17 cellular contexts compared by ENCODE assay signal in the genomic region with DNA sequence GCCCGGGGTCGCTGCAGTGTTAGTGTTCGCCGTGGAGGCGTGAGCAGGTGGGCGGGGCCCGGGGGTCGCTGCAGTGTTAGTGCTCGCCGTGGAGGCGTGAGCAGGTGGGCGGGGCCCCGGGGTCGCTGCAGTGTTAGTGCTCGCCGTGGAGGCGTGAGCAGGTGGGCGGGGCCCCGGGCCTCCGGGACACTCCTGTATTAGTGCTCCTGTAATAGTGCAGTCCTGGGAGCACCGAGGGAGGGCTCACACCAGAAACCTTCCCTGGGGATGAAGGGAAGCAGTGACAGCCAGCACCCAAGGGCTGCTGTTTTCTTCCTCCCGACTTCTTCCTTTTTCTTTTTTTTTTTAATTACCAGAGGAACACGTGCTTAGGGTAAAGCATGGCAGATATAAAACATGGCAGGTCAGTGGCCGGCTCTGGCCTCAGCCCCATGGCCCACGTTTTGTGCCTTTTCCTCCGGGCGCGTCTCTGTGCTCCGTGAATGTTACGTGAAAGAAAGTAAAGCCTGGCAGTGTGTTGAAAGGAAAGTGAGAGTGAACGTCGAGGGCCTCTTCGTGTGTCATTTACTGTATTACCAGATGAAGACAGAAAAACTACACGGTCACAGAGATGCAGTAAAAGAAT. TPM values are rescaled to one million over a fixed set of nuclear protein-coding genes. Genes with fewer than 3 reads are reported as not detected.
A peak's percentile ranks its signal among the peaks of the same experiment; 100 is the strongest.
DNase-seq lines count a peak whose midpoint lies in the region; ATAC-seq, FAIRE-seq and TF ChIP-seq lines count a peak whose summit lies in the region.
"Had no signal": no experiment of that assay in that cellular context is flagged by ENCODE, and none has a peak within 500 bp of the region (broad histone marks: within the 10 kb centered on the region; RNA-seq: fewer than 3 reads in every experiment).

No MANE protein-coding gene starts in this region.

- no peak overlapping the region for H2BK15ac ChIP-seq in IMR-90 (ENCODE audit: low read depth, low read length)

- no peak overlapping the region for H3K14ac ChIP-seq in IMR-90 (replicated peaks; ENCODE audit: low read depth, low read length)

- TF ChIP-seq CTCF in IMR-90 (conservative IDR thresholded peaks at IDR 0.05; ENCODE audit: low read depth, low read length), result no peak
- no peak for TF ChIP-seq CTCF in kidney (IDR thresholded peaks at IDR 0.05; ENCODE audit: borderline replicate concordance, extremely low read depth, insufficient read depth)

- H3K79me1 ChIP-seq in IMR-90 (ENCODE audit: low read depth in 1 of 2, low read length in 2 of 2), result peaks cover 21 to 55% of the 10 kb centered on the region in 2 experiments

- intact Hi-C loops in right cardiac atrium (cut with DNase I) (no loop called here), cardiac septum (cut with DNase I) (no loop called here), IMR-90 (cut with micrococcal nuclease) (no loop called here), kidney (cut with DNase I) (no loop called here)

- dilution Hi-C loops in IMR-90 (cut with HindIII; ENCODE audit: low sequenced_read_pairs, unreplicated experiment), result no loop called here

- H4K5ac ChIP-seq in IMR-90 (ENCODE audit: low read depth, low read length), result no peak overlapping the region

- peaks cover 42% of the 10 kb centered on the region for H3K36me3 ChIP-seq in IMR-90 (ENCODE audit: control insufficient read depth, insufficient read depth, low read length)
- peaks cover 4 to 6% of the 10 kb centered on the region in 2 donors for H3K36me3 ChIP-seq in kidney (ENCODE audit: control insufficient read depth in 1 of 2, insufficient read depth in 2 of 2, low read length in 2 of 2)

- no peak for FAIRE-seq in kidney (lab: Jason Lieb, UNC)
- FAIRE-seq: A549, D721Med, GM12892, H1 had no signal

- H3K4me2 ChIP-seq in IMR-90 (ENCODE audit: low read depth, low read length), result no peak overlapping the region
- H3K4me2 ChIP-seq: A549 had no signal

- H3K4ac ChIP-seq in IMR-90 (ENCODE audit: low read depth, low read length), result no peak overlapping the region

- BruUV-seq in IMR-90 (replicated peaks; lab: Mats Ljungman, UMichigan), result no TSS peak

- TF ChIP-seq POLR2A in IMR-90 (IDR thresholded peaks at IDR 0.05; ENCODE audit: low read depth, low read length), result no peak

- TF ChIP-seq RAD21 in IMR-90 (IDR thresholded peaks at IDR 0.05; ENCODE audit: low read length), result no peak

- no peak overlapping the region for H3K23ac ChIP-seq in IMR-90 (ENCODE audit: low read depth, low read length)

- DNase-seq in right cardiac atrium, result peak in 2 of 3 donors; percentile 29 to 35
- DNase-seq in cardiac septum (ENCODE audit: low spot score), result no peak
- DNase-seq in IMR-90, result no peak
- DNase-seq in kidney, result peak; percentile 52
- DNase-seq in NCI-H1092 (lab: John Stamatoyannopoulos, UW), result no peak
- DNase-seq in KG1 (lab: John Stamatoyannopoulos, UW), result no peak
- no peak for DNase-seq in activated naive CD4-positive, alpha-beta T cell treated with anti-CD3 and anti-CD28 coated beads, Interleukin-2, amount 50 U/mL, for 16 hours
- DNase-seq: CD8-positive, alpha-beta T cell; COR-L47; DMS153; DND-41; GDM1 had no signal

- ATAC-seq in right cardiac atrium (no peak), IMR-90 (ENCODE audit: low read depth) (no peak)
- ATAC-seq: A549; CD8-positive, alpha-beta T cell had no signal

- no peak overlapping the region for H2AFZ ChIP-seq in IMR-90 (replicated peaks; ENCODE audit: low read length, poor library complexity)

- no peaks in the 10 kb centered on the region for H3K9me3 ChIP-seq in right cardiac atrium (ENCODE audit: control insufficient read depth, low read length)
- H3K9me3 ChIP-seq in IMR-90 (ENCODE audit: control insufficient read depth, insufficient read depth, low read length), result no peaks in the 10 kb centered on the region
- no peaks in the 10 kb centered on the region for H3K9me3 ChIP-seq in kidney (ENCODE audit: control insufficient read depth in 1 of 2, low read length in 2 of 2)
- H3K9me3 ChIP-seq: A549, HAP-1 had no signal

- no peak overlapping the region for H3K18ac ChIP-seq in IMR-90 (ENCODE audit: low read depth, low read length)

- no peak overlapping the region for H3K4me3 ChIP-seq in right cardiac atrium (ENCODE audit: low read length)
- no peak overlapping the region for H3K4me3 ChIP-seq in IMR-90 (ENCODE audit: insufficient read depth, low read depth, low read length)
- H3K4me3 ChIP-seq in kidney (ENCODE audit: low read length in 2 of 2), result no peak overlapping the region
- H3K4me3 ChIP-seq: A549, HAP-1 had no signal

- POLR2A ChIA-PET in IMR-90 (lab: Charles Lee; ENCODE audit: unreplicated experiment), result no interaction called here

- H2AK9ac ChIP-seq in IMR-90 (replicated peaks; ENCODE audit: low read depth, low read length, poor library complexity), result peak overlapping the region; percentile 78

- H4K91ac ChIP-seq in IMR-90 (ENCODE audit: insufficient read depth, low read depth, low read length), result no peak overlapping the region

- H3K4me1 ChIP-seq in right cardiac atrium (ENCODE audit: control insufficient read depth, insufficient read depth, low read length), result no peaks in the 10 kb centered on the region
- H3K4me1 ChIP-seq in IMR-90 (ENCODE audit: control insufficient read depth, insufficient read depth, low read length), result peaks cover 8% of the 10 kb centered on the region
- H3K4me1 ChIP-seq in kidney (ENCODE audit: control insufficient read depth in 1 of 2, insufficient read depth in 1 of 2, low read depth in 1 of 2, low read length in 2 of 2), result no peaks in the 10 kb centered on the region
- H3K4me1 ChIP-seq: A549, HAP-1 had no signal

- H3K27ac ChIP-seq in right cardiac atrium (ENCODE audit: low read length) (no peak overlapping the region), IMR-90 (ENCODE audit: insufficient read depth, low read length) (no peak overlapping the region), kidney (ENCODE audit: low read depth in 2 of 2, low read length in 2 of 2) (no peak overlapping the region)
- H3K27ac ChIP-seq: A549 had no signal

- no peak overlapping the region for H2BK120ac ChIP-seq in IMR-90 (ENCODE audit: low read depth, low read length)

- in situ Hi-C loops in IMR-90 (cut with MboI; ENCODE audit: low sequenced_read_pairs), result no loop called here

- H2BK20ac ChIP-seq in IMR-90 (ENCODE audit: low read depth, low read length), result no peak overlapping the region

- H2BK5ac ChIP-seq in IMR-90 (ENCODE audit: low read depth, low read length, poor library complexity, severe bottlenecking), result no peak overlapping the region

- CTCF ChIA-PET in IMR-90 (lab: Yijun Ruan, JAX), result no interaction called here

- H3K9ac ChIP-seq in IMR-90 (ENCODE audit: low read depth, low read length) (no peak overlapping the region), kidney (ENCODE audit: low read length in 2 of 2) (no peak overlapping the region)

- H2AK5ac ChIP-seq in IMR-90 (ENCODE audit: low read depth, low read length), result no peak overlapping the region

- no peak overlapping the region for H4K8ac ChIP-seq in IMR-90 (ENCODE audit: low read depth in 2 of 2, low read length in 2 of 2)

- no peak overlapping the region for H3K56ac ChIP-seq in IMR-90 (ENCODE audit: extremely low read depth, insufficient read depth, low read length)

- H3K27me3 ChIP-seq in right cardiac atrium (ENCODE audit: control insufficient read depth, insufficient read depth), result no peaks in the 10 kb centered on the region
- H3K27me3 ChIP-seq in IMR-90 (ENCODE audit: control insufficient read depth, insufficient read depth, low read length), result no peaks in the 10 kb centered on the region

- peaks cover 42% of the 10 kb centered on the region for H4K20me1 ChIP-seq in IMR-90 (ENCODE audit: insufficient read depth, low read length)

- 93% methylated on average over 23 of the region's 34 CpGs for WGBS in right cardiac atrium
- WGBS in IMR-90 (ENCODE audit: extremely low coverage in 2 of 2, insufficient read length in 1 of 2), 2 experiments, result 97% methylated on average over 5 of the region's 34 CpGs; no CpG with 5 or more reads in 1 of the 2 experiments

- peaks cover 10% of the 10 kb centered on the region for H3K9me1 ChIP-seq in IMR-90 (ENCODE audit: insufficient read depth, low read length)

TF ChIP-seq in IMR-90, 13 proteins besides CTCF, POLR2A, EP300 and RAD21 (continues in another document):
- TF ChIP-seq CHD1 (IDR thresholded peaks at IDR 0.05; ENCODE audit: low read depth, low read length), result no peak
- TF ChIP-seq MAZ (IDR thresholded peaks at IDR 0.05; ENCODE audit: borderline replicate concordance, low read depth, low read length), result no peak
- no peak for TF ChIP-seq BHLHE40 (IDR thresholded peaks at IDR 0.05; ENCODE audit: low read depth, low read length)
- no peak for TF ChIP-seq MXI1 (IDR thresholded peaks at IDR 0.05; ENCODE audit: borderline replicate concordance, low read depth, low read length)
- TF ChIP-seq RFX5 (IDR thresholded peaks at IDR 0.05; ENCODE audit: low read depth, low read length), result no peak
- TF ChIP-seq RCOR1 (IDR thresholded peaks at IDR 0.05; ENCODE audit: insufficient replicate concordance, low read length), result no peak
- TF ChIP-seq CEBPB (IDR thresholded peaks at IDR 0.05; ENCODE audit: low read depth, low read length), result no peak
- no peak for TF ChIP-seq FOS (IDR thresholded peaks at IDR 0.05; ENCODE audit: low read depth, low read length)
- no peak for TF ChIP-seq MAFK (IDR thresholded peaks at IDR 0.05; ENCODE audit: low read depth, low read length)
- TF ChIP-seq USF2 (IDR thresholded peaks at IDR 0.05; ENCODE audit: low read depth, low read length), result no peak

RNA-seq across cellular contexts. Expression of gene PCGF3, which starts 42.0 kb away (rescaled TPM):
- 10 to 100 TPM; 25.0 to 28.6 (median 26.4) TPM for total RNA-seq in right cardiac atrium
- 30.1 TPM for polyA plus RNA-seq in right cardiac atrium
- total RNA-seq in cardiac septum, result 24.3 TPM
- total RNA-seq in IMR-90 (2012; rRNA removed), result 40.0 and 45.0 TPM in 2 replicates
- polyA plus RNA-seq in IMR-90 (2012; rRNA removed), result 55.3 and 59.4 TPM in 2 replicates
- 33.1 and 59.8 TPM in 2 replicates for polyA plus RNA-seq in IMR-90 (2012; cell fraction: cytosol; rRNA removed)
- 190 and 236 TPM in 2 replicates for polyA plus RNA-seq in IMR-90 (2012; cell fraction: nucleus; rRNA removed; ENCODE audit: low replicate concordance)
- 59.6 TPM for total RNA-seq in kidney
- 21.7 TPM for polyA plus RNA-seq in kidney (ENCODE audit: insufficient read depth, low read depth, low replicate concordance)

RNA-seq across cellular contexts. Expression of gene SLC49A3, which starts 58.7 kb away (rescaled TPM):
- total RNA-seq in right cardiac atrium (10 to 100 TPM; 13.7 to 19.5 (median 16.9) TPM), cardiac septum (12.1 TPM), IMR-90 (2012; rRNA removed) (under 0.01 TPM in 2 replicates), kidney (18.2 TPM)
- polyA plus RNA-seq in right cardiac atrium (10.6 TPM), IMR-90 (2012; rRNA removed) (0.32 and 0.36 TPM in 2 replicates), kidney (ENCODE audit: insufficient read depth, low read depth, low replicate concordance) (12.6 TPM)
- 0.09 and 0.27 TPM in 2 replicates for polyA plus RNA-seq in IMR-90 (2012; cell fraction: cytosol; rRNA removed)
- polyA plus RNA-seq in IMR-90 (2012; cell fraction: nucleus; rRNA removed; ENCODE audit: low replicate concordance), result 0.54 and 1.4 TPM in 2 replicates

Comparison
In these comparisons a context has a peak if more than half of its experiments do, and no peak if none do; other contexts are left out.
1. DNase-seq: peak in right cardiac atrium (2 of 3) and kidney (single experiment); none in cardiac septum (single experiment), IMR-90 (single experiment), NCI-H1092 (single experiment), KG1 (single experiment) and activated naive CD4-positive, alpha-beta T cell treated with anti-CD3 and anti-CD28 coated beads, Interleukin-2, amount 50 U/mL, for 16 hours (single experiment).
2. RNA of gene SLC49A3, which starts 58.7 kb away (total RNA-seq): 13.7 to 19.5 TPM in right cardiac atrium, 18.2 TPM in kidney (single experiment) and 12.1 TPM in cardiac septum (single experiment); under 0.01 TPM in IMR-90; every median in the first group is over 10 times any median in the second.